10 cellular contexts compared by ENCODE assay signal in the genomic region with DNA sequence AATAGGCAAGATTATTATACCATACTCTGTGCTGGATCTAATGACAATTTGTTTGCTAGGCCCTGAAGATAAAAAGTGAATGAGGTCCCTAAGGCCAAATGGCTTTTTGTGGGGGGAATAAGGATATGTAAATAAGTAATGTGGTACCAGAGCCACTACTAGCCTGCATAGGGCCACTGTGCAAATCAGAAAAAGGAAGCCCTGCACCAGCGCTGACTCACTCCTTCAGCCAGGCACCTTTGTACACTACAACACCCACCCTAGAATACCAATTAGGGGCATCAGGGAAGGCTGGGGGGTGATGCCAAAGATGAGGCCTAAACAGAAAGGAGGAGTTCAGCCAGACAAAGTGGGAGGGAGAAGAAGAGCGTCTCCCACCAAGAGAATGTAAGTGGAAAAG.
DNase-seq lines count a peak whose midpoint lies in the region; ATAC-seq and TF ChIP-seq lines count a peak whose summit lies in the region.
"Had no signal": no experiment of that assay in that cellular context is flagged by ENCODE, and none has a peak within 500 bp of the region (broad histone marks: within the 10 kb centered on the region; RNA-seq: fewer than 3 reads in every experiment).

No MANE protein-coding gene starts in this region.

- peak overlapping the region; percentile 44 to 82 (median 62) for H3K4me3 Mint-ChIP-seq in naive B cell
- H3K4me3 Mint-ChIP-seq: GM23338 had no signal

- H3K27ac Mint-ChIP-seq in naive B cell = peak overlapping the region; percentile 79 to 95 (median 90)
- H3K27ac Mint-ChIP-seq: GM23338 had no signal

- ATAC-seq in GM19463 (IDR thresholded peaks at IDR 0.05; ENCODE audit: unreplicated experiment) = peak; percentile 56
- no peak for ATAC-seq in naive B cell (ENCODE audit: low read depth in 2 of 2)
- no peak for ATAC-seq in GM21515 (IDR thresholded peaks at IDR 0.05; ENCODE audit: unreplicated experiment)
- no peak for ATAC-seq in SK-N-SH treated with all-trans-retinoic acid at 6 μM for 48 hours
- ATAC-seq: GM23338 had no signal

- no peaks in the 10 kb centered on the region for H3K27me3 Mint-ChIP-seq in naive B cell

- DNase-seq in NOMO-1 (lab: John Stamatoyannopoulos, UW; ENCODE audit: unreplicated experiment in 2 of 2) (peak; percentile 14 to 50), NOMO-1 treated with dmso at 0.1 percent for 144 hours (lab: John Stamatoyannopoulos, UW; ENCODE audit: unreplicated experiment) (no peak), NAMALWA (ENCODE audit: low spot score) (peak; percentile 38), naive B cell (no peak), NCI-H2081 treated with DMSO at 0.1 percent for 48 hours (lab: John Stamatoyannopoulos, UW) (no peak)
- DNase-seq: NCI-H2171 treated with DMSO at 0.1 percent for 48 hours had no signal

- H3K9me3 Mint-ChIP-seq in naive B cell = peaks cover 0 to 10% (median 5%) of the 10 kb centered on the region in 7 donors

- H3K4me1 Mint-ChIP-seq in naive B cell = peaks cover 60 to 82% (median 66%) of the 10 kb centered on the region in 3 donors

- H3K36me3 Mint-ChIP-seq in naive B cell = peaks cover 8 to 10% of the 10 kb centered on the region in 2 donors

TF ChIP-seq in SK-N-SH treated with all-trans-retinoic acid at 6 μM for 48 hours, 23 proteins besides CTCF, POLR2A, EP300 and RAD21:
- TF ChIP-seq GLIS3 (CRISPR knock-in tag; IDR thresholded peaks at IDR 0.05) (no peak), ZFP30 (CRISPR knock-in tag; IDR thresholded peaks at IDR 0.05) (no peak), TCF4 (CRISPR knock-in tag; IDR thresholded peaks at IDR 0.05; ENCODE audit: borderline replicate concordance) (no peak), RARB (CRISPR knock-in tag; IDR thresholded peaks at IDR 0.05) (no peak)
- TF ChIP-seq, protein P1, sequence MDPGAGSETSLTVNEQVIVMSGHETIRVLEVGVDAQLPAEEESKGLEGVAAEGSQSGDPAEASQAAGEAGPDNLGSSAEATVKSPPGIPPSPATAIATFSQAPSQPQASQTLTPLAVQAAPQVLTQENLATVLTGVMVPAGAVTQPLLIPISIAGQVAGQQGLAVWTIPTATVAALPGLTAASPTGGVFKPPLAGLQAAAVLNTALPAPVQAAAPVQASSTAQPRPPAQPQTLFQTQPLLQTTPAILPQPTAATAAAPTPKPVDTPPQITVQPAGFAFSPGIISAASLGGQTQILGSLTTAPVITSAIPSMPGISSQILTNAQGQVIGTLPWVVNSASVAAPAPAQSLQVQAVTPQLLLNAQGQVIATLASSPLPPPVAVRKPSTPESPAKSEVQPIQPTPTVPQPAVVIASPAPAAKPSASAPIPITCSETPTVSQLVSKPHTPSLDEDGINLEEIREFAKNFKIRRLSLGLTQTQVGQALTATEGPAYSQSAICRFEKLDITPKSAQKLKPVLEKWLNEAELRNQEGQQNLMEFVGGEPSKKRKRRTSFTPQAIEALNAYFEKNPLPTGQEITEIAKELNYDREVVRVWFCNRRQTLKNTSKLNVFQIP (CRISPR knock-in tag; IDR thresholded peaks at IDR 0.05; ENCODE audit: borderline replicate concordance, low read depth) = no peak

Comparison
In these comparisons a context has a peak if more than half of its experiments do, and no peak if none do; other contexts are left out.
1. DNase-seq: peak in NOMO-1 (2 of 2) and NAMALWA (single experiment); none in NOMO-1 treated with dmso at 0.1 percent for 144 hours (single experiment), naive B cell (single experiment) and NCI-H2081 treated with DMSO at 0.1 percent for 48 hours (single experiment).